ENCODE assay signal across 1 cellular context in the genomic region with DNA sequence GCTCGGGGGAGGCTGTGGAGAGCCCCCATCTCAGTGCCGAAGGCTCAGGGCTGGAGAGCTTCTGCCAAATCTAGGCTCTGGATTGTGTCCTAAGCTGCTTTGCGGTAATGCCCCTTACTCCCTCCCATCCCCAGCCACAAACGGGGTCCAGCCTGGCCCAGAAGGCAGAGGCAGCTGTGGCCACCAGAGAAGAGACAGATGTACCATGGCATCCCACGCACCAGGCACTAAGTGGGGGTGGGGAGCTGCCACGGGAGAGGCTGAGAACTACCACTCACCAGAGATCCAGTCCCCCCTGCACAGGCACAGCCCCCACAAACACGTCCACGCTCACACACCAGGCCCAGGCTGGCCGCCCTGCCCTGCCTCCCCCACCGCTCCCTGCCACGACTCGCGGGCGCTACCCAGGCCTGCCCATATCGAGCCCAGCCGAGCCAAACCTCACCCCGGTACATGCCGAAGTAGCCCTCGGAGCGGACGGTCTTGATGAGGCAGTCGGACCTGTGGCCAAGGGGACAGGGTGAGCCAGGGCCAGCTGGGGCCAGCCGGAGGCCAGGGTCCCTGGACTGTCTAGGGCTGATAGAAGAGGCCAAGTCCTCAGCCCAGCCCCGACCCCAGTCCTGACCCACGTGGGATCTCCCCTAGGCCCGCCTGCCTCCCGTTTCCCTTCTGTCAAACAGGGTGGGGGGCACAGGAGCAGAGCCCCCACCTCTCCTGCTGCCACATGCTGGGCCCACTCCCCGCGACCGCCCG.
TF ChIP-seq lines count a peak whose summit lies in the region.

No MANE protein-coding gene starts in this region.

TF ChIP-seq in HCT116, 20 proteins besides CTCF, POLR2A, EP300 and RAD21 (continued from another document):
- TF ChIP-seq, protein P1, sequence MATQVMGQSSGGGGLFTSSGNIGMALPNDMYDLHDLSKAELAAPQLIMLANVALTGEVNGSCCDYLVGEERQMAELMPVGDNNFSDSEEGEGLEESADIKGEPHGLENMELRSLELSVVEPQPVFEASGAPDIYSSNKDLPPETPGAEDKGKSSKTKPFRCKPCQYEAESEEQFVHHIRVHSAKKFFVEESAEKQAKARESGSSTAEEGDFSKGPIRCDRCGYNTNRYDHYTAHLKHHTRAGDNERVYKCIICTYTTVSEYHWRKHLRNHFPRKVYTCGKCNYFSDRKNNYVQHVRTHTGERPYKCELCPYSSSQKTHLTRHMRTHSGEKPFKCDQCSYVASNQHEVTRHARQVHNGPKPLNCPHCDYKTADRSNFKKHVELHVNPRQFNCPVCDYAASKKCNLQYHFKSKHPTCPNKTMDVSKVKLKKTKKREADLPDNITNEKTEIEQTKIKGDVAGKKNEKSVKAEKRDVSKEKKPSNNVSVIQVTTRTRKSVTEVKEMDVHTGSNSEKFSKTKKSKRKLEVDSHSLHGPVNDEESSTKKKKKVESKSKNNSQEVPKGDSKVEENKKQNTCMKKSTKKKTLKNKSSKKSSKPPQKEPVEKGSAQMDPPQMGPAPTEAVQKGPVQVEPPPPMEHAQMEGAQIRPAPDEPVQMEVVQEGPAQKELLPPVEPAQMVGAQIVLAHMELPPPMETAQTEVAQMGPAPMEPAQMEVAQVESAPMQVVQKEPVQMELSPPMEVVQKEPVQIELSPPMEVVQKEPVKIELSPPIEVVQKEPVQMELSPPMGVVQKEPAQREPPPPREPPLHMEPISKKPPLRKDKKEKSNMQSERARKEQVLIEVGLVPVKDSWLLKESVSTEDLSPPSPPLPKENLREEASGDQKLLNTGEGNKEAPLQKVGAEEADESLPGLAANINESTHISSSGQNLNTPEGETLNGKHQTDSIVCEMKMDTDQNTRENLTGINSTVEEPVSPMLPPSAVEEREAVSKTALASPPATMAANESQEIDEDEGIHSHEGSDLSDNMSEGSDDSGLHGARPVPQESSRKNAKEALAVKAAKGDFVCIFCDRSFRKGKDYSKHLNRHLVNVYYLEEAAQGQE (IDR thresholded peaks at IDR 0.05; ENCODE audit: low read depth), result no peak
- TF ChIP-seq ZFX (IDR thresholded peaks at IDR 0.05), result no peak
